ENCODE assay signal across 13 cellular contexts in genomic region chr18:42131044-42131939, GRCh38.
DNase-seq lines count a peak whose midpoint lies in the region; ATAC-seq, FAIRE-seq and TF ChIP-seq lines count a peak whose summit lies in the region.
"Had no signal": no experiment of that assay in that cellular context is flagged by ENCODE, and none has a peak within 500 bp of the region (broad histone marks: within the 10 kb centered on the region; RNA-seq: fewer than 3 reads in every experiment).

No MANE protein-coding gene starts in this region.

- H3K27ac ChIP-seq in VCaP (0 out of 2 replicates have a peak overlapping the region, but pooled peaks have one; percentile 3), small intestine (ENCODE audit: low read depth in 1 of 2, low read length in 1 of 2) (no peak overlapping the region), aorta (ENCODE audit: low read depth in 1 of 2, low read length in 2 of 2) (no peak overlapping the region)
- H3K27ac ChIP-seq: lower lobe of right lung had no signal

- DNase-seq in NCI-H1092 (lab: John Stamatoyannopoulos, UW), result peak; percentile 56
- peak; percentile 21 for DNase-seq in NCI-H2171 (lab: John Stamatoyannopoulos, UW)
- DNase-seq in small intestine, result peak; percentile 36
- no peak for DNase-seq in aorta
- DNase-seq in activated T-cell treated with anti-CD3 and anti-CD28 coated beads for 4 hours, result no peak
- DNase-seq: activated CD4-positive, alpha-beta memory T cell treated with anti-CD3 and anti-CD28 coated beads, Interleukin-2, amount 10 ng/mL, durations not matched to agents 7 days and 5 days; activated T-cell treated with anti-CD3 and anti-CD28 coated beads, Interleukin-2, amount 50 U/mL, for 4 hours; lower lobe of right lung; naive B cell; NCI-H187 treated with DMSO at 0.1 percent for 48 hours; T-helper 1 cell had no signal

- intact Hi-C loops in aorta (cut with DNase I), result no loop called here

- no peak for TF ChIP-seq CTCF in VCaP (conservative IDR thresholded peaks at IDR 0.05)

- H3K4me1 ChIP-seq in small intestine (ENCODE audit: control insufficient read depth in 2 of 2, insufficient read depth in 1 of 2, low read depth in 1 of 2, low read length in 1 of 2), result no peaks in the 10 kb centered on the region
- H3K4me1 ChIP-seq in aorta (ENCODE audit: control insufficient read depth in 1 of 2, insufficient read depth in 2 of 2, low read length in 2 of 2), result no peaks in the 10 kb centered on the region
- H3K4me1 ChIP-seq: lower lobe of right lung had no signal

- WGBS in small intestine, 3 donors, result 10 to 43% (median 32%) methylated on average over 12 of the region's 12 CpGs
- WGBS in aorta, 2 donors, result 51 to 52% methylated on average over 12 of the region's 12 CpGs

- H3K4me3 ChIP-seq in small intestine (ENCODE audit: low read depth in 1 of 2, low read length in 2 of 2), result no peak overlapping the region
- H3K4me3 ChIP-seq in aorta (ENCODE audit: low read length in 2 of 2), result no peak overlapping the region
- H3K4me3 ChIP-seq: lower lobe of right lung had no signal

- H3K9me3 ChIP-seq in small intestine (ENCODE audit: control insufficient read depth, low read depth), result no peaks in the 10 kb centered on the region
- no peaks in the 10 kb centered on the region for H3K9me3 ChIP-seq in aorta (ENCODE audit: control insufficient read depth, low read length)
- H3K9me3 ChIP-seq: lower lobe of right lung had no signal

- no peak for ATAC-seq in aorta (ENCODE audit: low FRiP score)
- ATAC-seq in GM21526 (IDR thresholded peaks at IDR 0.05; ENCODE audit: low FRiP score, unreplicated experiment), result no peak
- ATAC-seq: activated T-cell treated with anti-CD3 and anti-CD28 coated beads, Interleukin-2, amount 50 U/mL, for 4 hours; lower lobe of right lung had no signal

- H3K27me3 ChIP-seq in small intestine (ENCODE audit: control insufficient read depth in 2 of 2, insufficient read depth in 2 of 2, low read length in 2 of 2), result no peaks in the 10 kb centered on the region
- H3K27me3 ChIP-seq in aorta (ENCODE audit: control insufficient read depth in 1 of 2, insufficient read depth in 2 of 2, low read length in 1 of 2), result no peaks in the 10 kb centered on the region

- no peaks in the 10 kb centered on the region for H3K36me3 ChIP-seq in small intestine (ENCODE audit: control insufficient read depth in 2 of 2, insufficient read depth in 2 of 2, low read length in 2 of 2)
- H3K36me3 ChIP-seq in aorta (ENCODE audit: control insufficient read depth in 1 of 2, insufficient read depth in 2 of 2, low read length in 1 of 2), result no peaks in the 10 kb centered on the region
- H3K36me3 ChIP-seq: lower lobe of right lung had no signal

- no peak for FAIRE-seq in small intestine (lab: Jason Lieb, UNC)

Comparison
In these comparisons a context has a peak if more than half of its experiments do, and no peak if none do; other contexts are left out.
1. DNase-seq: peak in NCI-H1092 (single experiment), NCI-H2171 (single experiment) and small intestine (single experiment); none in aorta (0 of 2) and activated T-cell treated with anti-CD3 and anti-CD28 coated beads for 4 hours (single experiment).